In the genomic region with DNA sequence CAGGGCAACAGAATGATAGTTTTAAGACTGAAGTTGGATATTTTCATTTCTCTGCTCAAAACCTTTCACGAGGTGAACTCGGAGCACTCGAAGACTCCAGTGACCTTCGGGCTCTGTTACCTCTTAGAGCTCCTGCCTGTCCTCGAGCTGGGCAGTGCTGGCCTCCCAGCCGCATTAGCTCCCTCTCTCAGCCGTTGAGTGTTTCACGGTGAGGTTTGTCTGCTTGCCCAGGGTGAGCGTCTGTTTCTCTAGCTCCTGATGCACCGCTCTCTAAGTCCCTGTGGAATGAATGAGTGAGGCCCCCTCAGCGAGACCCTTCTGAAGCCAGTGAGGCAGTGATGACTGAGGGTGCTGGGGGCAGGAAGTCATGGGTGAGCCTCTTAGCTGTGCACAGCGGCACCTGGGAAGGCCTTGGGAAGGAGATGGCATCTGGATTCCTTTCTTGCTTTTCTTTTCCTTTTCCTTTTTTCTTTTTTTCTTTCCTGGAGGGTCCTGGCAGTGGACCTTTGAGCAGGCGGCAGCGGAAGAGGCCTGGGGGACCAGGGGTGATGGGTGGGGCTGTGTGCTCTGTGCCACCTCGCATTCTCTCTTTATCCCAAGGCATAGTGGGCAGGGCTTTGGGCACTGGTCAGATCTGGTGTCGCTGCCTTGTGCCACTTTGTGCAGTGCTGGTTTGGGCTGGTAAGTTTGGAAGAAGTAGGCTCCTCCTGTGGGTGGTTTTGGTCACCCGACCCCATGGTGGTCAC, we compare ENCODE assay signal across 13 cellular contexts. TPM values are rescaled to one million over a fixed set of nuclear protein-coding genes. Genes with fewer than 3 reads are reported as not detected.
DNase-seq lines count a peak whose midpoint lies in the region; ATAC-seq and TF ChIP-seq lines count a peak whose summit lies in the region.
"Had no signal": no experiment of that assay in that cellular context is flagged by ENCODE, and none has a peak within 500 bp of the region (broad histone marks: within the 10 kb centered on the region; RNA-seq: fewer than 3 reads in every experiment).

No MANE protein-coding gene starts in this region.

- peak overlapping the region; percentile 57 for H3K4me3 ChIP-seq in CD4-positive, CD25-positive, alpha-beta regulatory T cell (ENCODE audit: low read depth, low read length)
- H3K4me3 ChIP-seq in mucosa of stomach (ENCODE audit: low read length) = no peak overlapping the region
- H3K4me3 ChIP-seq: mucosa of descending colon had no signal

- H3K27ac Mint-ChIP-seq in CD4-positive, CD25-positive, alpha-beta regulatory T cell = peak overlapping the region; percentile 34 to 93 (median 93)
- H3K27ac Mint-ChIP-seq in HFFc6 = peak overlapping the region; percentile 42
- peak overlapping the region; percentile 33 for H3K27ac Mint-ChIP-seq in activated naive CD8-positive, alpha-beta T cell treated with anti-CD3 and anti-CD28 coated beads, Interleukin-2, amount 50 U/mL, for 24 hours

- no peak overlapping the region for H3K27ac ChIP-seq in CD4-positive, CD25-positive, alpha-beta regulatory T cell (ENCODE audit: insufficient read depth, low read length, poor library complexity, severe bottlenecking)
- H3K27ac ChIP-seq: epithelial cell of prostate had no signal

- H3K9me3 ChIP-seq in CD4-positive, CD25-positive, alpha-beta regulatory T cell (ENCODE audit: control insufficient read depth in 2 of 2, low read length in 2 of 2) = no peaks in the 10 kb centered on the region
- H3K9me3 ChIP-seq in mucosa of stomach (ENCODE audit: control insufficient read depth, low read length) = no peaks in the 10 kb centered on the region
- H3K9me3 ChIP-seq: mucosa of descending colon had no signal

- TF ChIP-seq CTCF in HFFc6 (IDR thresholded peaks at IDR 0.05) = no peak

- peaks cover 0 to 1% (median 0%) of the 10 kb centered on the region in 7 donors for H3K9me3 Mint-ChIP-seq in CD4-positive, CD25-positive, alpha-beta regulatory T cell
- no peaks in the 10 kb centered on the region for H3K9me3 Mint-ChIP-seq in HFFc6
- H3K9me3 Mint-ChIP-seq in activated naive CD8-positive, alpha-beta T cell treated with anti-CD3 and anti-CD28 coated beads, Interleukin-2, amount 50 U/mL, for 24 hours = no peaks in the 10 kb centered on the region

- peaks cover 5 to 50% (median 38%) of the 10 kb centered on the region in 4 donors for H3K4me1 Mint-ChIP-seq in CD4-positive, CD25-positive, alpha-beta regulatory T cell
- H3K4me1 Mint-ChIP-seq in HFFc6 (ENCODE audit: low read depth) = peaks cover 31% of the 10 kb centered on the region
- peaks cover 42% of the 10 kb centered on the region for H3K4me1 Mint-ChIP-seq in activated naive CD8-positive, alpha-beta T cell treated with anti-CD3 and anti-CD28 coated beads, Interleukin-2, amount 50 U/mL, for 24 hours

- H3K36me3 ChIP-seq in CD4-positive, CD25-positive, alpha-beta regulatory T cell (ENCODE audit: control insufficient read depth, insufficient read depth, low read length) = peaks cover 19% of the 10 kb centered on the region
- no peaks in the 10 kb centered on the region for H3K36me3 ChIP-seq in mucosa of stomach (ENCODE audit: control insufficient read depth, insufficient read depth, low read length)

- peak overlapping the region; percentile 93 to 97 (median 96) for H3K4me3 Mint-ChIP-seq in CD4-positive, CD25-positive, alpha-beta regulatory T cell
- H3K4me3 Mint-ChIP-seq in HFFc6 = peak overlapping the region; percentile 96
- peak overlapping the region; percentile 100 for H3K4me3 Mint-ChIP-seq in activated naive CD8-positive, alpha-beta T cell treated with anti-CD3 and anti-CD28 coated beads, Interleukin-2, amount 50 U/mL, for 24 hours

- peaks cover 4% of the 10 kb centered on the region for H3K36me3 Mint-ChIP-seq in CD4-positive, CD25-positive, alpha-beta regulatory T cell
- H3K36me3 Mint-ChIP-seq in HFFc6 (ENCODE audit: low read depth) = peaks cover 9% of the 10 kb centered on the region; the same call in 1 of the 2 replicates
- H3K36me3 Mint-ChIP-seq in activated naive CD8-positive, alpha-beta T cell treated with anti-CD3 and anti-CD28 coated beads, Interleukin-2, amount 50 U/mL, for 24 hours (ENCODE audit: low read depth) = peaks cover 38% of the 10 kb centered on the region

- peaks cover 40% of the 10 kb centered on the region for H3K4me1 ChIP-seq in CD4-positive, CD25-positive, alpha-beta regulatory T cell (ENCODE audit: control insufficient read depth, insufficient read depth, low read length, poor library complexity, severe bottlenecking)
- H3K4me1 ChIP-seq in mucosa of stomach (ENCODE audit: control insufficient read depth, insufficient read depth, low read length) = peaks cover 35% of the 10 kb centered on the region

- no peak for DNase-seq in CD4-positive, CD25-positive, alpha-beta regulatory T cell
- no peak for DNase-seq in HFFc6
- no peak for DNase-seq in activated naive CD8-positive, alpha-beta T cell treated with anti-CD3 and anti-CD28 coated beads, Interleukin-2, amount 50 U/mL, for 24 hours
- no peak for DNase-seq in medulla oblongata (ENCODE audit: extremely low spot score)
- DNase-seq in KG1 (lab: John Stamatoyannopoulos, UW) = no peak
- DNase-seq in NCI-H2107 treated with DMSO at 0.1 percent for 48 hours (lab: John Stamatoyannopoulos, UW; ENCODE audit: unreplicated experiment) = no peak
- DNase-seq: activated effector memory CD4-positive, alpha-beta T cell treated with Interleukin-2 at 50 U/mL for 16 hours; NCI-H1105 treated with DMSO at 0.1 percent for 48 hours; stimulated activated CD4-positive, alpha-beta T cell treated with anti-CD3 and anti-CD28 coated beads, Interleukin-4, amount 100 ng/mL, for 1 hour had no signal

- ATAC-seq in CD4-positive, CD25-positive, alpha-beta regulatory T cell (ENCODE audit: low read depth in 2 of 2) = no peak
- ATAC-seq in activated naive CD8-positive, alpha-beta T cell treated with anti-CD3 and anti-CD28 coated beads, Interleukin-2, amount 50 U/mL, for 24 hours = no peak
- no peak for ATAC-seq in HG03095 (IDR thresholded peaks at IDR 0.05; ENCODE audit: unreplicated experiment)
- ATAC-seq: mucosa of descending colon had no signal

- H3K27me3 ChIP-seq in CD4-positive, CD25-positive, alpha-beta regulatory T cell (ENCODE audit: control insufficient read depth, insufficient read depth, low read length) = no peaks in the 10 kb centered on the region
- no peaks in the 10 kb centered on the region for H3K27me3 ChIP-seq in mucosa of stomach (ENCODE audit: control insufficient read depth, insufficient read depth, low read length)

- peak overlapping the region; percentile 35 for H3K9ac ChIP-seq in mucosa of stomach (ENCODE audit: low read length)

- peaks cover 11% of the 10 kb centered on the region for H3K27me3 Mint-ChIP-seq in CD4-positive, CD25-positive, alpha-beta regulatory T cell
- H3K27me3 Mint-ChIP-seq in HFFc6 (ENCODE audit: insufficient read depth) = peaks cover 9% of the 10 kb centered on the region
- peaks cover 2% of the 10 kb centered on the region for H3K27me3 Mint-ChIP-seq in activated naive CD8-positive, alpha-beta T cell treated with anti-CD3 and anti-CD28 coated beads, Interleukin-2, amount 50 U/mL, for 24 hours

RNA-seq across cellular contexts. Expression of a gene that starts 2.2 kb away (rescaled TPM):
- total RNA-seq in CD4-positive, CD25-positive, alpha-beta regulatory T cell = 18.0 TPM
- polyA plus RNA-seq in CD4-positive, CD25-positive, alpha-beta regulatory T cell = 10 to 100 TPM; 45.2 to 56.8 (median 52.7) TPM
- total RNA-seq in HFFc6 (2021; fragmentation: NEBNext Ultra II Directional; extraction: Animal tissue kit (Norgen Biotek cat#: 25700)) = 10 to 100 TPM; 14.9 to 20.1 (median 17.6) TPM

RNA-seq across cellular contexts. Expression of a gene that starts 33.5 kb away (rescaled TPM):
- 0.91 TPM for total RNA-seq in CD4-positive, CD25-positive, alpha-beta regulatory T cell
- polyA plus RNA-seq in CD4-positive, CD25-positive, alpha-beta regulatory T cell = under 1 TPM in 3 of 4 donors, not detected in 1; 0.09 to 0.10 (median 0.10) TPM
- 1 to 10 TPM in 3 of 6 experiments, under 1 TPM in 3; 0.14 to 1.3 (median 0.90) TPM for total RNA-seq in HFFc6 (2021; fragmentation: NEBNext Ultra II Directional; extraction: Animal tissue kit (Norgen Biotek cat#: 25700))

Comparison
In these comparisons a context has a peak if more than half of its experiments do, and no peak if none do; other contexts are left out.
1. H3K27ac Mint-ChIP-seq: peak in every context shown above with its lines; median percentile 93 in CD4-positive, CD25-positive, alpha-beta regulatory T cell; 42 in HFFc6; 33 in activated naive CD8-positive, alpha-beta T cell treated with anti-CD3 and anti-CD28 coated beads, Interleukin-2, amount 50 U/mL, for 24 hours.